Comparison of ENCODE assay signal across 10 cellular contexts in genomic region chr5:77844408-77845272, GRCh38.
A peak's percentile ranks its signal among the peaks of the same experiment; 100 is the strongest.
DNase-seq lines count a peak whose midpoint lies in the region; ATAC-seq and TF ChIP-seq lines count a peak whose summit lies in the region.
"Had no signal": no experiment of that assay in that cellular context is flagged by ENCODE, and none has a peak within 500 bp of the region (broad histone marks: within the 10 kb centered on the region; RNA-seq: fewer than 3 reads in every experiment).

No MANE protein-coding gene starts in this region.

- peak; percentile 30 for ATAC-seq in left lobe of liver

- H3K27me3 Mint-ChIP-seq in T-helper 1 cell treated with Interleukin-12 subunit alpha and Interleukin-12 subunit beta and Interleukin-4 antibody, amounts not matched to agents 30 μg/mL and 1 μg/mL, for 36 hours (ENCODE audit: low read depth): peaks cover 70% of the 10 kb centered on the region

- in situ Hi-C loops in mammary epithelial cell (cut with MboI; ENCODE audit: low sequenced_read_pairs in 2 of 2): no loop called here

- H3K9me3 ChIP-seq in mammary epithelial cell (replicated peaks; ENCODE audit: insufficient read depth, low read length): no peaks in the 10 kb centered on the region

- intact Hi-C loops in mammary epithelial cell (cut with micrococcal nuclease): no loop called here

- WGBS in mammary epithelial cell (ENCODE audit: low coverage, missing lambda C conversion rate): 27% methylated on average over 30 of the region's 58 CpGs

- H3K4me2 ChIP-seq in mammary epithelial cell (ENCODE audit: insufficient read depth, low read depth, low read length): peak overlapping the region; percentile 65

- peak overlapping the region; percentile 64 for H2AFZ ChIP-seq in mammary epithelial cell (ENCODE audit: low read depth, low read length)

- BruUV-seq in mammary epithelial cell (replicated peaks; lab: Mats Ljungman, UMichigan): no TSS peak

- H3K4me3 ChIP-seq in mammary epithelial cell (replicated peaks in 1 of 3; ENCODE audit: insufficient read depth in 1 of 3, low read depth in 2 of 3, low read length in 3 of 3): peak overlapping the region in 1 of 3 experiments; percentile 16

- H3K9ac ChIP-seq in mammary epithelial cell (ENCODE audit: insufficient read depth, low read length): no peak overlapping the region

- no peaks in the 10 kb centered on the region for H4K20me1 ChIP-seq in mammary epithelial cell (ENCODE audit: insufficient read depth, low read length)

- dilution Hi-C loops in mammary epithelial cell (cut with HindIII; ENCODE audit: low sequenced_read_pairs): no loop called here

- peaks cover 10% of the 10 kb centered on the region for H3K27me3 ChIP-seq in mammary epithelial cell (ENCODE audit: insufficient read depth, low read length)

- H3K9me3 Mint-ChIP-seq in T-helper 1 cell treated with Interleukin-12 subunit alpha and Interleukin-12 subunit beta and Interleukin-4 antibody, amounts not matched to agents 30 μg/mL and 1 μg/mL, for 36 hours: no peaks in the 10 kb centered on the region

- H3K27ac ChIP-seq in mammary epithelial cell (ENCODE audit: insufficient read depth, low read depth, low read length): no peak overlapping the region
- peak overlapping the region; percentile 70 for H3K27ac ChIP-seq in temporal lobe (ENCODE audit: low read depth, low read length)
- H3K27ac ChIP-seq: C4-2B, epithelial cell of prostate had no signal

- no peaks in the 10 kb centered on the region for H3K79me2 ChIP-seq in mammary epithelial cell (ENCODE audit: insufficient read depth, low read length)

- peaks cover 2% of the 10 kb centered on the region for H3K4me1 ChIP-seq in mammary epithelial cell (ENCODE audit: insufficient read depth, low read length)

- peaks cover 7% of the 10 kb centered on the region for H3K4me1 Mint-ChIP-seq in T-helper 1 cell treated with Interleukin-12 subunit alpha and Interleukin-12 subunit beta and Interleukin-4 antibody, amounts not matched to agents 30 μg/mL and 1 μg/mL, for 36 hours (ENCODE audit: low read depth)

- DNase-seq in T-helper 1 cell: no peak
- no peak for DNase-seq in mammary epithelial cell
- DNase-seq in left lobe of liver (ENCODE audit: low spot score): no peak
- DNase-seq in cerebellar nuclear complex (lab: John Stamatoyannopoulos, UW): no peak
- no peak for DNase-seq in stimulated activated CD8-positive, alpha-beta memory T cell treated with anti-CD3 and anti-CD28 coated beads, Interleukin-4, amount 100 ng/mL, for 48 hours
- DNase-seq in NCI-H2196 (lab: John Stamatoyannopoulos, UW; ENCODE audit: unreplicated experiment): no peak

- no peaks in the 10 kb centered on the region for H3K36me3 ChIP-seq in mammary epithelial cell (ENCODE audit: insufficient read depth, low read length)

- peak overlapping the region; percentile 52 for H3K4me3 Mint-ChIP-seq in T-helper 1 cell treated with Interleukin-12 subunit alpha and Interleukin-12 subunit beta and Interleukin-4 antibody, amounts not matched to agents 30 μg/mL and 1 μg/mL, for 36 hours

- CTCF ChIA-PET in mammary epithelial cell (lab: Charles Lee; ENCODE audit: low non-redundant PET): no interaction called here

- H3K27ac Mint-ChIP-seq in T-helper 1 cell treated with Interleukin-12 subunit alpha and Interleukin-12 subunit beta and Interleukin-4 antibody, amounts not matched to agents 30 μg/mL and 1 μg/mL, for 36 hours: no peak overlapping the region

- H3K36me3 Mint-ChIP-seq in T-helper 1 cell treated with Interleukin-12 subunit alpha and Interleukin-12 subunit beta and Interleukin-4 antibody, amounts not matched to agents 30 μg/mL and 1 μg/mL, for 36 hours (ENCODE audit: low read depth): no peaks in the 10 kb centered on the region

- peak in 1 of 2 donors; percentile 12 for TF ChIP-seq CTCF in mammary epithelial cell (conservative IDR thresholded peaks at IDR 0.05 in 1 of 2, IDR thresholded peaks at IDR 0.05 in 1 of 2; ENCODE audit: extremely low read depth in 1 of 2, insufficient read depth in 1 of 2, low read depth in 1 of 2, low read length in 2 of 2)
